8 cellular contexts compared by ENCODE assay signal in the genomic region with DNA sequence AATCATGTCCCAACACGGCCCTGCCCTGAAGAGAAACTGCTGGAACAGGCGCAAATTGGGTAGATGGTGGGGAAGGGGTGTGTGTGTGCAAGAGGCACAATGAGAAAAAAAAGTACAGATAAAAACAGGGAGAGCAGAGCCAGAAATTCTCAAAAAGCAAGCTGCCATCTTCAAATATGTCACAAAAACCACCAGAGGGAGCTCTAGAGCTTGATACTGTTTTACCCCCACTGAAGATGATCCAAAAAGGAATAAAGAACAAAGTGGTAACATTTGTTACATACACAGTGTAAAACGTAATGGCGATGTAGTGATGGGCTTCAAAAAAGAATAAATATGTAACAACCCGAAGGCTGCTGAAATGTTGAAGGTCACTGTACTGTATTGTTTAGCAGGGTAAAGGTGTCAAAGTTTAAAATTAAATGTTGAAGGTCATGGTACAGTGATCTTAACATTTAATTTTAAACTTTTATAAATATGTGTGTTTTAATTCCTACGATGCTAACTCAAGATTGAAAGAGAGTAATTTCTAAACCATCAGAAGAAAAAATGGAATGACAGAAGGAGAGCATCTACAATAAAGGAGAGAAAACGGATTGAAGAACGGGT. TPM values are rescaled to one million over a fixed set of nuclear protein-coding genes. Genes with fewer than 3 reads are reported as not detected.
DNase-seq lines count a peak whose midpoint lies in the region; ATAC-seq lines count a peak whose summit lies in the region.

No MANE protein-coding gene starts in this region.

- peak overlapping the region; percentile 58 for H3K27ac Mint-ChIP-seq in activated CD4-positive, alpha-beta T cell treated with anti-CD3 and anti-CD28 coated beads, Interleukin-2, amount 10 ng/mL, durations not matched to agents 7 days and 5 days
- peak overlapping the region in 1 of 2 donors; percentile 21 for H3K27ac Mint-ChIP-seq in T-cell

- H3K27ac ChIP-seq in aorta (ENCODE audit: low read depth in 1 of 2, low read length in 2 of 2), result no peak overlapping the region

- H3K27me3 ChIP-seq in aorta (ENCODE audit: control insufficient read depth in 1 of 2, insufficient read depth in 2 of 2, low read length in 1 of 2), result no peaks in the 10 kb centered on the region

- H3K9me3 ChIP-seq in aorta (ENCODE audit: control insufficient read depth, low read length), result no peaks in the 10 kb centered on the region

- peaks cover 69% of the 10 kb centered on the region for H3K36me3 Mint-ChIP-seq in activated CD4-positive, alpha-beta T cell treated with anti-CD3 and anti-CD28 coated beads, Interleukin-2, amount 10 ng/mL, durations not matched to agents 7 days and 5 days (ENCODE audit: low read depth)
- peaks cover 54% of the 10 kb centered on the region for H3K36me3 Mint-ChIP-seq in T-cell

- H3K36me3 ChIP-seq in aorta (ENCODE audit: control insufficient read depth in 1 of 2, insufficient read depth in 2 of 2, low read length in 1 of 2), result peaks cover 2 to 4% of the 10 kb centered on the region in 2 donors

- intact Hi-C loops in aorta (cut with DNase I), result no loop called here

- no peak overlapping the region for H3K4me3 Mint-ChIP-seq in activated CD4-positive, alpha-beta T cell treated with anti-CD3 and anti-CD28 coated beads, Interleukin-2, amount 10 ng/mL, durations not matched to agents 7 days and 5 days
- peak overlapping the region in 1 of 3 donors; percentile 0 for H3K4me3 Mint-ChIP-seq in T-cell

- WGBS in aorta, 2 donors, result 79 to 82% methylated on average over 8 of the region's 8 CpGs

- no peaks in the 10 kb centered on the region for H3K9me3 Mint-ChIP-seq in activated CD4-positive, alpha-beta T cell treated with anti-CD3 and anti-CD28 coated beads, Interleukin-2, amount 10 ng/mL, durations not matched to agents 7 days and 5 days
- H3K9me3 Mint-ChIP-seq in T-cell, result no peaks in the 10 kb centered on the region

- H3K4me1 ChIP-seq in aorta (ENCODE audit: control insufficient read depth in 1 of 2, insufficient read depth in 2 of 2, low read length in 2 of 2), result no peaks in the 10 kb centered on the region

- in situ Hi-C loops in KBM-7 (cut with MboI; ENCODE audit: low pct_unique_long_range_greater_than_20kb, low sequenced_read_pairs), result no loop called here

- H3K27me3 Mint-ChIP-seq in activated CD4-positive, alpha-beta T cell treated with anti-CD3 and anti-CD28 coated beads, Interleukin-2, amount 10 ng/mL, durations not matched to agents 7 days and 5 days, result no peaks in the 10 kb centered on the region
- no peaks in the 10 kb centered on the region for H3K27me3 Mint-ChIP-seq in T-cell

- POLR2A ChIA-PET in activated CD4-positive, alpha-beta T cell treated with anti-CD3 and anti-CD28 coated beads, Interleukin-2, amount 10 ng/mL, durations not matched to agents 7 days and 5 days (lab: Charles Lee), result no interaction called here
- POLR2A ChIA-PET in T-cell (lab: Charles Lee), result interaction anchor here (0.7 to 1.4 kb wide), 3 partner anchors 11 to 16 kb away, joined by 3 to 4 read pairs (median 3); no protein-coding TSS in a partner anchor

- DNase-seq in activated CD4-positive, alpha-beta T cell treated with anti-CD3 and anti-CD28 coated beads, Interleukin-2, amount 10 ng/mL, durations not matched to agents 7 days and 5 days, result peak; percentile 58
- DNase-seq in activated CD4-positive, alpha-beta T cell treated with anti-CD3 and anti-CD28 coated beads, Interleukin-2, amount 50 U/mL, for 4 hours, result no peak
- DNase-seq in KBM-7, result peak; percentile 78
- peak in 4 of 34 experiments; percentile 17 to 40 (median 30) for DNase-seq in T-cell
- peak; percentile 46 for DNase-seq in fibroblast of gingiva (ENCODE audit: low read depth)
- DNase-seq in pons (ENCODE audit: low spot score), result peak; percentile 59
- DNase-seq in aorta, result no peak

- H3K4me3 ChIP-seq in aorta (ENCODE audit: low read length in 2 of 2), result no peak overlapping the region

- ATAC-seq in T-cell (replicated peaks in 1 of 4), result peak; percentile 47 to 78 (median 58)
- ATAC-seq in HG02678 (IDR thresholded peaks at IDR 0.05; ENCODE audit: unreplicated experiment), result no peak
- ATAC-seq in aorta (ENCODE audit: low FRiP score), result no peak

- H3K4me1 Mint-ChIP-seq in activated CD4-positive, alpha-beta T cell treated with anti-CD3 and anti-CD28 coated beads, Interleukin-2, amount 10 ng/mL, durations not matched to agents 7 days and 5 days, result peaks cover 54% of the 10 kb centered on the region
- H3K4me1 Mint-ChIP-seq in T-cell, result peaks cover 37 to 57% (median 54%) of the 10 kb centered on the region in 3 donors

- CTCF ChIA-PET in activated CD4-positive, alpha-beta T cell treated with anti-CD3 and anti-CD28 coated beads, Interleukin-2, amount 10 ng/mL, durations not matched to agents 7 days and 5 days (lab: Charles Lee), result interaction anchor here (0.7 to 3.6 kb wide), 19 partner anchors 9 to 371 kb away, joined by 3 to 16 read pairs (median 4); no protein-coding TSS in a partner anchor
- CTCF ChIA-PET in T-cell (lab: Charles Lee), result interaction anchor here (0.6 to 3.2 kb wide), 16 partner anchors 9 to 1399 kb away, joined by 3 to 45 read pairs (median 4); a partner anchor contains a TSS

RNA-seq across cellular contexts. Expression of a gene that starts 6.0 kb away (rescaled TPM):
- total RNA-seq in activated CD4-positive, alpha-beta T cell treated with anti-CD3 and anti-CD28 coated beads, Interleukin-2, amount 10 ng/mL, durations not matched to agents 7 days and 5 days, result 100 to 1,000 TPM in 1 of 2 experiments, 10 to 100 TPM in 1; 92.8 to 109 TPM
- 100 to 1,000 TPM in 2 of 5 donors, 10 to 100 TPM in 3; 77.0 to 199 (median 97.0) TPM for total RNA-seq in T-cell
- 10 to 100 TPM; 46.4 to 49.2 TPM for total RNA-seq in aorta
- polyA plus RNA-seq in aorta, result 10 to 100 TPM; 37.6 to 54.1 TPM

RNA-seq across cellular contexts. Expression of a gene that starts 11.7 kb away (rescaled TPM):
- 10 to 100 TPM; 29.1 to 29.7 TPM for total RNA-seq in activated CD4-positive, alpha-beta T cell treated with anti-CD3 and anti-CD28 coated beads, Interleukin-2, amount 10 ng/mL, durations not matched to agents 7 days and 5 days
- 10 to 100 TPM; 31.3 to 39.9 (median 38.4) TPM for total RNA-seq in T-cell
- 10 to 100 TPM; 69.0 to 74.3 TPM for total RNA-seq in aorta
- 100 to 1,000 TPM; 115 to 123 TPM for polyA plus RNA-seq in aorta

RNA-seq across cellular contexts. Expression of a gene that starts 37.2 kb away (rescaled TPM):
- 10 to 100 TPM; 32.5 to 39.6 TPM for total RNA-seq in activated CD4-positive, alpha-beta T cell treated with anti-CD3 and anti-CD28 coated beads, Interleukin-2, amount 10 ng/mL, durations not matched to agents 7 days and 5 days
- total RNA-seq in T-cell (10 to 100 TPM; 10.8 to 17.7 (median 14.8) TPM), aorta (10 to 100 TPM; 65.4 to 78.4 TPM)
- 10 to 100 TPM; 10.8 to 34.2 TPM for polyA plus RNA-seq in aorta

Comparison
In these comparisons a context has a peak if more than half of its experiments do, and no peak if none do; other contexts are left out.
1. DNase-seq: peak in activated CD4-positive, alpha-beta T cell treated with anti-CD3 and anti-CD28 coated beads, Interleukin-2, amount 10 ng/mL, durations not matched to agents 7 days and 5 days (single experiment), KBM-7 (single experiment), fibroblast of gingiva (single experiment) and pons (single experiment); none in activated CD4-positive, alpha-beta T cell treated with anti-CD3 and anti-CD28 coated beads, Interleukin-2, amount 50 U/mL, for 4 hours (0 of 2) and aorta (0 of 2).
2. ATAC-seq: peak in T-cell (4 of 4); none in HG02678 (single experiment) and aorta (single experiment).